ENCODE assay signal across 14 cellular contexts in genomic region chr21:31348188-31348587, GRCh38.
"Had no signal": no experiment of that assay in that cellular context is flagged by ENCODE, and none has a peak within 500 bp of the region (broad histone marks: within the 10 kb centered on the region; RNA-seq: fewer than 3 reads in every experiment).

No MANE protein-coding gene starts in this region.

- H3K27ac Mint-ChIP-seq: activated CD4-positive, alpha-beta memory T cell treated with anti-CD3 and anti-CD28 coated beads, Interleukin-2, amount 10 ng/mL, durations not matched to agents 7 days and 5 days; activated naive CD8-positive, alpha-beta T cell treated with anti-CD3 and anti-CD28 coated beads, Interleukin-2, amount 10 ng/mL, durations not matched to agents 7 days and 5 days; activated T-helper 17 cell treated with anti-CD3 and anti-CD28 coated beads, Interleukin-2, amount 50 U/mL, for 72 hours had no signal

- H3K27me3 Mint-ChIP-seq: activated T-helper 17 cell treated with anti-CD3 and anti-CD28 coated beads, Interleukin-2, amount 50 U/mL, for 72 hours had no signal

- DNase-seq: activated CD4-positive, alpha-beta memory T cell treated with anti-CD3 and anti-CD28 coated beads, Interleukin-2, amount 10 ng/mL, durations not matched to agents 7 days and 5 days; activated CD4-positive, alpha-beta T cell treated with anti-CD3 and anti-CD28 coated beads for 48 hours; activated CD4-positive, CD25-positive, alpha-beta regulatory T cell; activated naive CD4-positive, alpha-beta T cell; activated naive CD8-positive, alpha-beta T cell treated with anti-CD3 and anti-CD28 coated beads, Interleukin-2, amount 10 ng/mL, durations not matched to agents 7 days and 5 days; activated T-cell treated with anti-CD3 and anti-CD28 coated beads, Interleukin-2, amount 50 U/mL, for 1 hour; foreskin keratinocyte; retina; stimulated activated CD4-positive, alpha-beta T cell treated with anti-CD3 and anti-CD28 coated beads, Interleukin-12 subunit alpha, Interleukin-12 subunit beta, amount 100 ng/mL, for 4 hours; stimulated activated CD4-positive, alpha-beta T cell treated with anti-CD3 and anti-CD28 coated beads, Interleukin-1b, Interleukin-23, amount 100 ng/mL, for 48 hours; stimulated activated CD8-positive, alpha-beta memory T cell treated with anti-CD3 and anti-CD28 coated beads, Interleukin-4, amount 100 ng/mL, for 48 hours; stimulated activated naive CD4-positive, alpha-beta T cell had no signal

- ATAC-seq: activated T-helper 17 cell treated with anti-CD3 and anti-CD28 coated beads, Interleukin-2, amount 50 U/mL, for 72 hours; foreskin keratinocyte had no signal

- H3K4me3 Mint-ChIP-seq: activated CD4-positive, alpha-beta memory T cell treated with anti-CD3 and anti-CD28 coated beads, Interleukin-2, amount 10 ng/mL, durations not matched to agents 7 days and 5 days; activated naive CD8-positive, alpha-beta T cell treated with anti-CD3 and anti-CD28 coated beads, Interleukin-2, amount 10 ng/mL, durations not matched to agents 7 days and 5 days; activated T-helper 17 cell treated with anti-CD3 and anti-CD28 coated beads, Interleukin-2, amount 50 U/mL, for 72 hours; neural crest cell had no signal

- H3K9me3 Mint-ChIP-seq: activated T-helper 17 cell treated with anti-CD3 and anti-CD28 coated beads, Interleukin-2, amount 50 U/mL, for 72 hours; neural crest cell had no signal
